In the genomic region with DNA sequence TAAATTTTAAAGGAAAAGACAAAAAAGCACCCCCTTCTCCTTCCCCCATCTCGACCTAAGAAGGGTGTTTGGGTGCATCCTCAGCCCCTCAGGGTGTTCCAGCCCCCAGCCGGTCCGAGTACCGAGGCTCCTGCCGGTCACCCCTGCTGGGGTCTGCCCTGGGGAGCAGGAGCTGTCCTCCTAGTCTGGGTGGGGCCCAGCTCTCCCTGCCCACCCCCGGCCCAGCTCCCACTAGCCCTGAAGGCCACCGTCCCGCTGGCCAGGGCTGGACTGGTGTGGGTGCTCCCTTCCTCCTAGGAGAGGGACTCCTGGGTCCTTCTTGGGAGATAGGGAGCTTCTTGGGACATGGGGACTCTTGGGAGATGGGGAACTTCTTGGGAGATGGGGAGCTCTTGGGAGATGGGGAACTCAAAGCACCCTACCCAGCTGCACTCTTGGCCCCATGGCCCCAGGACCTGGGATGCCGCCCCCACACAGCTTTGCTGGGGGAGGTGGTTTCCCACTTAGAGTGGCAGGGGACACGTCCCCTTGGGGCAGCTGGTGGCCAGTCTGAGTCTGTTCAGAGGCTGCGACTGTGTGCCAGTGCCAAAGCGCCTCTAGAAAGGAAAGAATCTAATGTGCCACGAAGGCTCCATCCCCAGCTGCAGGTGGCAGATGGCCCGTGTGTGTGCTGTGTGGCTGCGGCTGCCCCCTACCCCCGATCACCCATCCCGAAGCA, we compare ENCODE assay signal across 17 cellular contexts. TPM values are rescaled to one million over a fixed set of nuclear protein-coding genes. Genes with fewer than 3 reads are reported as not detected.
DNase-seq lines count a peak whose midpoint lies in the region; ATAC-seq and TF ChIP-seq lines count a peak whose summit lies in the region.
"Had no signal": no experiment of that assay in that cellular context is flagged by ENCODE, and none has a peak within 500 bp of the region (broad histone marks: within the 10 kb centered on the region; RNA-seq: fewer than 3 reads in every experiment).

No MANE protein-coding gene starts in this region.

- DNase-seq in DMS 273 (lab: John Stamatoyannopoulos, UW; ENCODE audit: unreplicated experiment): peak; percentile 40
- no peak for DNase-seq in DMS 273 treated with DMSO at 0.1 percent for 48 hours (lab: John Stamatoyannopoulos, UW)
- DNase-seq in BE2C: peak; percentile 1
- DNase-seq in glutamatergic neuron: peak; percentile 6
- peak; percentile 37 for DNase-seq in posterior vena cava (ENCODE audit: low spot score)
- DNase-seq in KG1 (lab: John Stamatoyannopoulos, UW): no peak
- DNase-seq: Calu3; CD4-positive, alpha-beta memory T cell; DMS79; HCEC 1CT; NCI-H146; NCI-H2081; NCI-H748 treated with DMSO at 0.1 percent for 48 hours had no signal

- H3K4me1 ChIP-seq in BE2C: no peaks in the 10 kb centered on the region

- no peak for ATAC-seq in GM21381 (IDR thresholded peaks at IDR 0.05; ENCODE audit: unreplicated experiment)
- ATAC-seq in HG03439 (IDR thresholded peaks at IDR 0.05; ENCODE audit: unreplicated experiment): no peak
- ATAC-seq: K562 had no signal

- H3K9me3 ChIP-seq in BE2C: no peaks in the 10 kb centered on the region

- peaks cover 4% of the 10 kb centered on the region for H3K9me3 Mint-ChIP-seq in glutamatergic neuron (ENCODE audit: unreplicated experiment)
- H3K9me3 Mint-ChIP-seq: CD4-positive, alpha-beta memory T cell had no signal

- TF ChIP-seq CTCF in BE2C (IDR thresholded peaks at IDR 0.05; ENCODE audit: low read depth, low read length): no peak
- no peak for TF ChIP-seq CTCF in glutamatergic neuron (IDR thresholded peaks at IDR 0.05; ENCODE audit: partially characterized antibody, unreplicated experiment)

- H3K36me3 ChIP-seq in BE2C: no peaks in the 10 kb centered on the region

- peaks cover 8% of the 10 kb centered on the region for H3K4me1 Mint-ChIP-seq in glutamatergic neuron (ENCODE audit: low read depth, unreplicated experiment)
- H3K4me1 Mint-ChIP-seq: B cell; CD4-positive, alpha-beta memory T cell had no signal

- no peaks in the 10 kb centered on the region for H3K36me3 Mint-ChIP-seq in glutamatergic neuron (ENCODE audit: unreplicated experiment)
- H3K36me3 Mint-ChIP-seq: CD4-positive, alpha-beta memory T cell had no signal

- no peak overlapping the region for H3K4me3 Mint-ChIP-seq in glutamatergic neuron (ENCODE audit: unreplicated experiment)
- H3K4me3 Mint-ChIP-seq: B cell; CD4-positive, alpha-beta memory T cell had no signal

- intact Hi-C loops in posterior vena cava (cut with DNase I): no loop called here

- H3K27me3 Mint-ChIP-seq in glutamatergic neuron (ENCODE audit: unreplicated experiment): peaks cover 5% of the 10 kb centered on the region
- H3K27me3 Mint-ChIP-seq: B cell; CD4-positive, alpha-beta memory T cell had no signal

- no peaks in the 10 kb centered on the region for H3K27me3 ChIP-seq in BE2C

- H3K27ac Mint-ChIP-seq in glutamatergic neuron (ENCODE audit: unreplicated experiment): no peak overlapping the region
- H3K27ac Mint-ChIP-seq: B cell; CD4-positive, alpha-beta memory T cell had no signal

- H3K4me3 ChIP-seq in BE2C (ENCODE audit: low read depth, low read length): no peak overlapping the region
- H3K4me3 ChIP-seq: K562 had no signal

RNA-seq across cellular contexts. Expression of gene MORN1, which starts 44.5 kb away (rescaled TPM):
- 4.4 TPM for polyA plus RNA-seq in BE2C (2012; ENCODE audit: insufficient read depth, insufficient read length, low read depth)
- total RNA-seq in glutamatergic neuron (ENCODE audit: unreplicated experiment) (10.8 TPM), posterior vena cava (1 to 10 TPM; 3.8 to 5.5 TPM)

RNA-seq across cellular contexts. Expression of gene RER1, which starts 44.8 kb away (rescaled TPM):
- polyA plus RNA-seq in BE2C (2012; ENCODE audit: insufficient read depth, insufficient read length, low read depth): 113 TPM
- total RNA-seq in glutamatergic neuron (ENCODE audit: unreplicated experiment) (93.0 TPM), posterior vena cava (100 to 1,000 TPM in 1 of 2 donors, 10 to 100 TPM in 1; 93.7 to 101 TPM)

Comparison
In these comparisons a context has a peak if more than half of its experiments do, and no peak if none do; other contexts are left out.
1. DNase-seq: peak in DMS 273 (single experiment), BE2C (single experiment), glutamatergic neuron (single experiment) and posterior vena cava (single experiment); none in DMS 273 treated with DMSO at 0.1 percent for 48 hours (single experiment) and KG1 (single experiment).